ENCODE assay signal across 10 cellular contexts in genomic region chr5:135833961-135834638, GRCh38. TPM values are rescaled to one million over a fixed set of nuclear protein-coding genes. Genes with fewer than 3 reads are reported as not detected.
DNase-seq lines count a peak whose midpoint lies in the region; ATAC-seq, FAIRE-seq and TF ChIP-seq lines count a peak whose summit lies in the region.
"Had no signal": no experiment of that assay in that cellular context is flagged by ENCODE, and none has a peak within 500 bp of the region (broad histone marks: within the 10 kb centered on the region; RNA-seq: fewer than 3 reads in every experiment).

No MANE protein-coding gene starts in this region.

- peak overlapping the region; percentile 26 to 67 (median 44) for H3K4me3 ChIP-seq in breast epithelium

- no peaks in the 10 kb centered on the region for H3K4me1 ChIP-seq in breast epithelium

- DNase-seq in DMS153 treated with DMSO at 0.1 percent for 48 hours (lab: John Stamatoyannopoulos, UW; ENCODE audit: unreplicated experiment): peak; percentile 10
- no peak for DNase-seq in DMS153 (lab: John Stamatoyannopoulos, UW)
- DNase-seq in breast epithelium (ENCODE audit: low spot score in 2 of 2): no peak
- DNase-seq in lung microvascular endothelial cell (ENCODE audit: low read depth in 2 of 2): peak; percentile 44 to 52
- DNase-seq in GM12892 (ENCODE audit: insufficient read length): no peak
- no peak for DNase-seq in stimulated activated CD4-positive, alpha-beta T cell treated with anti-CD3 and anti-CD28 coated beads, Interleukin-4, amount 100 ng/mL, for 1 hour
- no peak for DNase-seq in DMS79 (lab: John Stamatoyannopoulos, UW)

- peaks cover 0 to 43% of the 10 kb centered on the region in 2 donors for H3K27me3 ChIP-seq in breast epithelium

- ATAC-seq in HG03095 (IDR thresholded peaks at IDR 0.05; ENCODE audit: unreplicated experiment): peak; percentile 68

- no peak for FAIRE-seq in GM12892 (lab: Jason Lieb, UNC)
- FAIRE-seq: TTC549 had no signal

- TF ChIP-seq CTCF in breast epithelium (IDR thresholded peaks at IDR 0.05): peak in 2 of 3 donors; percentile 47 to 49

- H3K9me3 ChIP-seq in breast epithelium: peaks cover 0 to 8% of the 10 kb centered on the region in 2 donors

- intact Hi-C loops in breast epithelium (cut with DNase I; ENCODE audit: low total_unique reads): loop anchor here (5.0 kb wide), 1 partner anchor 877 kb away; no protein-coding TSS in a partner anchor

- H3K36me3 ChIP-seq in breast epithelium: no peaks in the 10 kb centered on the region

- no peak overlapping the region for H3K27ac ChIP-seq in breast epithelium
- H3K27ac ChIP-seq: 22Rv1 had no signal

- TF ChIP-seq POLR2A in breast epithelium (IDR thresholded peaks at IDR 0.05) (no peak), GM12892 (IDR thresholded peaks at IDR 0.05; ENCODE audit: low read depth, low read length) (no peak)

RNA-seq across cellular contexts. Expression of gene SLC25A48, which starts 0.4 kb away (rescaled TPM):
- total RNA-seq in breast epithelium (1 to 10 TPM in 2 of 3 donors, under 1 TPM in 1; 0.33 to 6.2 (median 1.8) TPM), lung microvascular endothelial cell (not detected in 2 replicates)
- not detected for polyA plus RNA-seq in GM12892 (2012; ENCODE audit: missing spikeins)

Comparison
In these comparisons a context has a peak if more than half of its experiments do, and no peak if none do; other contexts are left out.
1. DNase-seq: peak in DMS153 treated with DMSO at 0.1 percent for 48 hours (single experiment) and lung microvascular endothelial cell (2 of 2); none in DMS153 (single experiment), breast epithelium (0 of 2), GM12892 (single experiment), stimulated activated CD4-positive, alpha-beta T cell treated with anti-CD3 and anti-CD28 coated beads, Interleukin-4, amount 100 ng/mL, for 1 hour (single experiment) and DMS79 (single experiment).